ENCODE assay signal across 23 cellular contexts in the genomic region with DNA sequence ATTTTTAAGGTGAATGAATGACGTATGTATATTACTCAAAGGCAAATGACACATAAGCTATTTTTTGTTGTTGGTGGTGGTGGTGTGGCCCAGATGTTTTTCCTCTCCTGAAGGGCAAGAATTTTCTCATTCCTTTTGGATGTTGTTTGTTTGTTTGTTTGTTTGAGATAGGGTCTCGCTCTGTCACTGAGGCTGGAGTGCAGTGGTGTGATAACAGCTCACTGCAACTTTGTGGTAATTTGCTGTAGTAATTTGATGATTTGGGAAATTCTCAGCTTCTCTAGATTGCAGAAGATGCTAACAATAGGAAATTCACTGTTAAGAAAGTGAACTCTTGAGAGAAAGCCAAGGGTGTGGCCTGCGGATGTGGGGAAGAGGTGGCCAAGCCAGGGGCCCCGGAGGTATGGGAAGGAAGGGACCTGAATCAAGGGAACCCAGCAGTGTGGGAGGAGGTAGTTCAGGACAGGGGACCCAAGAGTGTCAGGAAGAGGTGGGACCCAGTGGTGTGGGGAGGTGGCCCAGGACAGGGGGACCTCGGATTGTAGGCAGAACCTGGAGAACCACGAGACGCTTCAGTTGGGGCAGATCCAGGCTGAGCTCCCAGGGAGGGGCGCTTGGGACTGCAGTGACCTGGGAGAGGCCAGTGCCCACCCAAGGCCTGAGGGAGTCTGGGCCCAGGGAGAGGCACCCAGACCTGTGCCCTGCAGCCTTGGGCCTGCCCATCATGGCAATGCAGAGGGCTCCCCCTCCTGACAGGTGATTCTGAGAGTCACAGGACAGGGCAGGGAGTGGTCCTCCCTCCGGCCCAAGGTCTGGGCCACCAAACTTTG. TPM values are rescaled to one million over a fixed set of nuclear protein-coding genes. Genes with fewer than 3 reads are reported as not detected.
DNase-seq lines count a peak whose midpoint lies in the region; ATAC-seq, FAIRE-seq and TF ChIP-seq lines count a peak whose summit lies in the region.
"Had no signal": no experiment of that assay in that cellular context is flagged by ENCODE, and none has a peak within 500 bp of the region (broad histone marks: within the 10 kb centered on the region; RNA-seq: fewer than 3 reads in every experiment).

No MANE protein-coding gene starts in this region.

- H3K27ac ChIP-seq in GM12878 (ENCODE audit: control insufficient read depth, insufficient read depth) (no peak overlapping the region), upper lobe of right lung (no peak overlapping the region)
- H3K27ac ChIP-seq: ovary, tibial nerve had no signal

- peaks cover 15% of the 10 kb centered on the region for H3K27me3 Mint-ChIP-seq in activated naive CD4-positive, alpha-beta T cell treated with anti-CD3 and anti-CD28 coated beads, Interleukin-2, amount 10 ng/mL, durations not matched to agents 7 days and 5 days

- H3K27me3 ChIP-seq in GM12878 (replicated peaks in 1 of 2; ENCODE audit: control insufficient read depth in 2 of 2, insufficient read depth in 2 of 2, low read length in 1 of 2) (peaks cover 0 to 1% of the 10 kb centered on the region in 2 experiments; a peak in 2 of 4 replicates), upper lobe of right lung (no peaks in the 10 kb centered on the region)
- H3K27me3 ChIP-seq: breast epithelium, ovary, tibial nerve had no signal

- H3K27ac Mint-ChIP-seq in activated naive CD4-positive, alpha-beta T cell treated with anti-CD3 and anti-CD28 coated beads, Interleukin-2, amount 10 ng/mL, durations not matched to agents 7 days and 5 days: peak overlapping the region; percentile 50
- H3K27ac Mint-ChIP-seq: CD8-positive, alpha-beta memory T cell had no signal

- H3K79me2 ChIP-seq in GM12878 (ENCODE audit: control insufficient read depth, insufficient read depth, low read length): no peaks in the 10 kb centered on the region

- DNase-seq in activated naive CD4-positive, alpha-beta T cell treated with anti-CD3 and anti-CD28 coated beads, Interleukin-2, amount 10 ng/mL, durations not matched to agents 7 days and 5 days: no peak
- DNase-seq in activated naive CD4-positive, alpha-beta T cell treated with Interleukin-2 at 50 U/mL for 16 hours: no peak
- DNase-seq in GM12878 (ENCODE audit: low read depth, low spot score) (no peak), left colon (peak in 1 of 2 donors; percentile 45), upper lobe of right lung (no peak), 8988T (no peak), DMS114 treated with DMSO at 0.1 percent for 48 hours (lab: John Stamatoyannopoulos, UW; ENCODE audit: unreplicated experiment) (no peak)
- no peak for DNase-seq in stimulated activated naive CD4-positive, alpha-beta T cell (lab: John Stamatoyannopoulos, UW)
- DNase-seq: ACHN; activated T-cell treated with anti-CD3 and anti-CD28 coated beads, Interleukin-2, amount 50 U/mL, for 48 hours; CD8-positive, alpha-beta memory T cell; effector CD8-positive, alpha-beta T cell; hippocampal formation; NCI-H1930; NCI-H510A; ovary; T1000 had no signal

- TF ChIP-seq POLR2A in GM12878 (IDR thresholded peaks at IDR 0.05; ENCODE audit: low read depth, low read length): no peak

- no TSS peak for BruUV-seq in GM12878 (replicated peaks; lab: Mats Ljungman, UMichigan)

- TF ChIP-seq CTCF in GM12878 (IDR thresholded peaks at IDR 0.05 in 2 of 3, conservative IDR thresholded peaks at IDR 0.05 in 1 of 3; ENCODE audit: control insufficient read depth in 2 of 3, extremely low read depth in 1 of 3, insufficient read depth in 1 of 3, low read depth in 3 of 3, low read length in 3 of 3): no peak
- TF ChIP-seq CTCF in upper lobe of right lung (IDR thresholded peaks at IDR 0.05): no peak

- 42% methylated on average over 9 of the region's 9 CpGs for WGBS in GM12878 (ENCODE audit: insufficient coverage, insufficient replicate concordance, low lambda C conversion rate, missing lambda C conversion rate)

- no peak overlapping the region for H2AFZ ChIP-seq in GM12878 (ENCODE audit: control insufficient read depth, low read depth, low read length)

- POLR2A ChIA-PET in GM12878 (lab: Charles Lee): no interaction called here

- no peak overlapping the region for H3K4me2 ChIP-seq in GM12878 (ENCODE audit: control insufficient read depth, insufficient read depth)
- H3K4me2 ChIP-seq: smooth muscle cell had no signal

- RAD21 ChIA-PET in GM12878 (lab: Charles Lee; ENCODE audit: unreplicated experiment): no interaction called here

- H3K9ac ChIP-seq in GM12878 (ENCODE audit: control insufficient read depth, insufficient read depth, low read length): no peak overlapping the region

- no peaks in the 10 kb centered on the region for H3K36me3 Mint-ChIP-seq in activated naive CD4-positive, alpha-beta T cell treated with anti-CD3 and anti-CD28 coated beads, Interleukin-2, amount 10 ng/mL, durations not matched to agents 7 days and 5 days
- H3K36me3 Mint-ChIP-seq: CD8-positive, alpha-beta memory T cell had no signal

- CTCF ChIA-PET in activated naive CD4-positive, alpha-beta T cell treated with anti-CD3 and anti-CD28 coated beads, Interleukin-2, amount 10 ng/mL, durations not matched to agents 7 days and 5 days (lab: Charles Lee): no interaction called here
- CTCF ChIA-PET in GM12878 (lab: Yijun Ruan, JAX): interaction anchor here (0.8 to 1.5 kb wide), 2 partner anchors 15 to 18 kb away, joined by 3 to 4 read pairs; no protein-coding TSS in a partner anchor

- H3K4me3 Mint-ChIP-seq in activated naive CD4-positive, alpha-beta T cell treated with anti-CD3 and anti-CD28 coated beads, Interleukin-2, amount 10 ng/mL, durations not matched to agents 7 days and 5 days: no peak overlapping the region
- H3K4me3 Mint-ChIP-seq: CD8-positive, alpha-beta memory T cell had no signal

- H3K4me3 ChIP-seq in GM12878 (no peak overlapping the region), upper lobe of right lung (no peak overlapping the region)
- H3K4me3 ChIP-seq: breast epithelium, ovary, smooth muscle cell, tibial nerve had no signal

- in situ Hi-C loops in GM12878 (cut with MboI): no loop called here

- TF ChIP-seq RAD21 in GM12878 (IDR thresholded peaks at IDR 0.05; ENCODE audit: insufficient read depth, low read depth, low read length): no peak

- no peak for FAIRE-seq in GM12878 (lab: Jason Lieb, UNC)
- FAIRE-seq: GM12891 had no signal

- SMC1A ChIA-PET in GM12878 (lab: Charles Lee; ENCODE audit: uncharacterized antibody, unreplicated experiment): interaction anchor here (1.0 kb wide), 1 partner anchor 26 kb away, joined by 3 read pairs; no protein-coding TSS in a partner anchor

- H3K4me1 ChIP-seq in GM12878 (ENCODE audit: control insufficient read depth, insufficient read depth, low read length) (no peaks in the 10 kb centered on the region), upper lobe of right lung (peaks cover 3% of the 10 kb centered on the region)

- no peaks in the 10 kb centered on the region for H3K9me3 Mint-ChIP-seq in activated naive CD4-positive, alpha-beta T cell treated with anti-CD3 and anti-CD28 coated beads, Interleukin-2, amount 10 ng/mL, durations not matched to agents 7 days and 5 days
- H3K9me3 Mint-ChIP-seq: CD8-positive, alpha-beta memory T cell had no signal

- H3K4me1 Mint-ChIP-seq in activated naive CD4-positive, alpha-beta T cell treated with anti-CD3 and anti-CD28 coated beads, Interleukin-2, amount 10 ng/mL, durations not matched to agents 7 days and 5 days: peaks cover 19% of the 10 kb centered on the region

- TF ChIP-seq EP300 in GM12878 (IDR thresholded peaks at IDR 0.05; ENCODE audit: borderline replicate concordance in 1 of 2, control insufficient read depth in 1 of 2, low read depth in 2 of 2, low read length in 2 of 2): no peak

- intact Hi-C loops in GM12878 (cut with micrococcal nuclease; ENCODE audit: unreplicated experiment) (no loop called here), left colon (cut with DNase I, micrococcal nuclease) (no loop called here), upper lobe of right lung (cut with DNase I) (no loop called here)

- no peaks in the 10 kb centered on the region for H4K20me1 ChIP-seq in GM12878 (ENCODE audit: control insufficient read depth, insufficient read depth)

- peak; percentile 37; the same call in 1 of the 3 replicates for ATAC-seq in GM12878
- ATAC-seq in left colon: peak; percentile 73
- peak; percentile 25 for ATAC-seq in upper lobe of right lung

- no peaks in the 10 kb centered on the region for H3K9me3 ChIP-seq in GM12878 (replicated peaks; ENCODE audit: control insufficient read depth, insufficient read depth, low read length)
- no peaks in the 10 kb centered on the region for H3K9me3 ChIP-seq in upper lobe of right lung
- H3K9me3 ChIP-seq: breast epithelium, ovary, tibial nerve had no signal

- H3K36me3 ChIP-seq in GM12878 (ENCODE audit: control insufficient read depth in 2 of 2, insufficient read depth in 2 of 2, low read length in 1 of 2) (no peaks in the 10 kb centered on the region), upper lobe of right lung (no peaks in the 10 kb centered on the region)
- H3K36me3 ChIP-seq: breast epithelium, ovary, tibial nerve had no signal

RNA-seq across cellular contexts. Expression of gene LCN2, which starts 5.6 kb away (rescaled TPM):
- not detected in 2 replicates for total RNA-seq in GM12878 (2013; cell fraction: nucleolus; rRNA removed)
- not detected in 2 replicates for total RNA-seq in GM12878 (2014; rRNA removed)
- not detected in 2 replicates for total RNA-seq in GM12878 (2014; rRNA removed; fragmentation: Illumina TruSeq; extraction: Trizol)
- not detected in 2 replicates for total RNA-seq in GM12878 (2021)
- not detected for polyA plus RNA-seq in GM12878 (2011; ENCODE audit: low read depth)
- polyA plus RNA-seq in GM12878 (2011; rRNA removed): not detected in 2 replicates
- polyA plus RNA-seq in GM12878 (2011; cell fraction: cytosol; rRNA removed): not detected in 2 replicates
- polyA plus RNA-seq in GM12878 (2011; cell fraction: nucleus; rRNA removed): not detected in 2 replicates
- polyA plus RNA-seq in GM12878 (2012): not detected in 2 replicates
- not detected in 2 replicates for polyA plus RNA-seq in GM12878 (2014; fragmentation: Illumina TruSeq; extraction: Trizol)
- not detected for polyA plus RNA-seq in GM12878 (2014; fragmentation: Nextera tagmentation; extraction: Ambion mirVana)
- not detected in 2 replicates for polyA plus RNA-seq in GM12878 (2014; rRNA removed)
- not detected for polyA plus RNA-seq in GM12878 (2016; fragmentation: Nextera tagmentation; extraction: Ambion mirVana)
- not detected in 2 replicates for polyA minus RNA-seq in GM12878 (2011; rRNA and poly(A)+ RNA removed)
- polyA minus RNA-seq in GM12878 (2011; cell fraction: cytosol; rRNA and poly(A)+ RNA removed): not detected in 2 replicates
- polyA minus RNA-seq in GM12878 (2011; cell fraction: nucleus; rRNA and poly(A)+ RNA removed): not detected in 2 replicates
- 100 to 1,000 TPM in 1 of 2 donors, 10 to 100 TPM in 1; 12.3 to 358 TPM for total RNA-seq in left colon
- 14.3 TPM for total RNA-seq in upper lobe of right lung
- total RNA-seq: CD8-positive, alpha-beta memory T cell; fibroblast of lung; SK-MEL-5; smooth muscle cell; tibial nerve had no signal
- polyA plus RNA-seq: CD8-positive, alpha-beta memory T cell; fibroblast of lung; smooth muscle cell had no signal

RNA-seq across cellular contexts. Expression of gene PTGES2, which starts 16.1 kb away (rescaled TPM):
- total RNA-seq in GM12878 (2013; cell fraction: nucleolus; rRNA removed): 116 TPM in 2 replicates
- total RNA-seq in GM12878 (2014; rRNA removed) (127 and 141 TPM in 2 replicates), GM12878 (2014; rRNA removed; fragmentation: Illumina TruSeq; extraction: Trizol) (45.8 and 57.9 TPM in 2 replicates), GM12878 (2021) (99.5 and 106 TPM in 2 replicates), left colon (100 to 1,000 TPM in 1 of 2 donors, 10 to 100 TPM in 1; 84.2 to 113 TPM), upper lobe of right lung (35.1 TPM)
- polyA plus RNA-seq in GM12878 (2011; ENCODE audit: low read depth): 19.0 TPM
- polyA plus RNA-seq in GM12878 (2011; rRNA removed) (54.8 and 98.8 TPM in 2 replicates), GM12878 (2014; fragmentation: Illumina TruSeq; extraction: Trizol) (34.3 and 59.9 TPM in 2 replicates), GM12878 (2014; fragmentation: Nextera tagmentation; extraction: Ambion mirVana) (1 to 10 TPM; 2.1 to 7.0 TPM), GM12878 (2014; rRNA removed) (107 and 125 TPM in 2 replicates), GM12878 (2016; fragmentation: Nextera tagmentation; extraction: Ambion mirVana) (100 to 1,000 TPM; 114 to 131 TPM)
- polyA plus RNA-seq in GM12878 (2011; cell fraction: cytosol; rRNA removed): 104 and 167 TPM in 2 replicates
- polyA plus RNA-seq in GM12878 (2011; cell fraction: nucleus; rRNA removed): 214 and 242 TPM in 2 replicates
- 37.4 and 47.3 TPM in 2 replicates for polyA plus RNA-seq in GM12878 (2012)
- polyA minus RNA-seq in GM12878 (2011; rRNA and poly(A)+ RNA removed): 67.9 and 113 TPM in 2 replicates
- polyA minus RNA-seq in GM12878 (2011; cell fraction: cytosol; rRNA and poly(A)+ RNA removed): 32.5 and 41.4 TPM in 2 replicates
- polyA minus RNA-seq in GM12878 (2011; cell fraction: nucleus; rRNA and poly(A)+ RNA removed): 42.6 and 74.1 TPM in 2 replicates

RNA-seq across cellular contexts. Expression of gene BBLN, which starts 16.4 kb away (rescaled TPM):
- total RNA-seq in GM12878 (2013; cell fraction: nucleolus; rRNA removed): 10.9 and 11.9 TPM in 2 replicates
- total RNA-seq in GM12878 (2014; rRNA removed): 184 and 194 TPM in 2 replicates
- 24.1 and 32.2 TPM in 2 replicates for total RNA-seq in GM12878 (2014; rRNA removed; fragmentation: Illumina TruSeq; extraction: Trizol)
- total RNA-seq in GM12878 (2021): 96.5 and 102 TPM in 2 replicates
- polyA plus RNA-seq in GM12878 (2011; ENCODE audit: low read depth): 23.4 TPM
- polyA plus RNA-seq in GM12878 (2011; rRNA removed): 13.2 and 36.5 TPM in 2 replicates
- 104 and 158 TPM in 2 replicates for polyA plus RNA-seq in GM12878 (2011; cell fraction: cytosol; rRNA removed)
- 60.6 and 65.1 TPM in 2 replicates for polyA plus RNA-seq in GM12878 (2011; cell fraction: nucleus; rRNA removed)
- 89.0 and 104 TPM in 2 replicates for polyA plus RNA-seq in GM12878 (2012)
- 2.9 and 11.3 TPM in 2 replicates for polyA plus RNA-seq in GM12878 (2014; fragmentation: Illumina TruSeq; extraction: Trizol)
- 10 to 100 TPM in 1 of 2 experiments, 1 to 10 TPM in 1; 3.8 to 13.5 TPM for polyA plus RNA-seq in GM12878 (2014; fragmentation: Nextera tagmentation; extraction: Ambion mirVana)
- polyA plus RNA-seq in GM12878 (2014; rRNA removed): 155 and 163 TPM in 2 replicates
- 100 to 1,000 TPM in 1 of 2 experiments, 10 to 100 TPM in 1; 95.9 to 115 TPM for polyA plus RNA-seq in GM12878 (2016; fragmentation: Nextera tagmentation; extraction: Ambion mirVana)
- polyA minus RNA-seq in GM12878 (2011; rRNA and poly(A)+ RNA removed): 5.5 and 32.3 TPM in 2 replicates
- polyA minus RNA-seq in GM12878 (2011; cell fraction: cytosol; rRNA and poly(A)+ RNA removed): 34.6 and 49.3 TPM in 2 replicates
- 11.5 and 15.9 TPM in 2 replicates for polyA minus RNA-seq in GM12878 (2011; cell fraction: nucleus; rRNA and poly(A)+ RNA removed)
- 10 to 100 TPM; 35.6 to 50.5 TPM for total RNA-seq in left colon
- total RNA-seq in upper lobe of right lung: 39.0 TPM

RNA-seq across cellular contexts. Expression of gene CIZ1, which starts 47.7 kb away (rescaled TPM):
- total RNA-seq in GM12878 (2013; cell fraction: nucleolus; rRNA removed): 64.3 and 68.7 TPM in 2 replicates
- total RNA-seq in GM12878 (2014; rRNA removed): 24.1 and 27.6 TPM in 2 replicates
- total RNA-seq in GM12878 (2014; rRNA removed; fragmentation: Illumina TruSeq; extraction: Trizol): 13.9 and 16.3 TPM in 2 replicates
- total RNA-seq in GM12878 (2021): 90.3 and 91.6 TPM in 2 replicates
- 33.9 TPM for polyA plus RNA-seq in GM12878 (2011; ENCODE audit: low read depth)
- 15.8 and 30.3 TPM in 2 replicates for polyA plus RNA-seq in GM12878 (2011; rRNA removed)
- polyA plus RNA-seq in GM12878 (2011; cell fraction: cytosol; rRNA removed): 33.4 and 34.8 TPM in 2 replicates
- polyA plus RNA-seq in GM12878 (2011; cell fraction: nucleus; rRNA removed): 88.1 and 100 TPM in 2 replicates
- 59.8 and 65.6 TPM in 2 replicates for polyA plus RNA-seq in GM12878 (2012)
- polyA plus RNA-seq in GM12878 (2014; fragmentation: Illumina TruSeq; extraction: Trizol): 43.0 and 58.7 TPM in 2 replicates
- polyA plus RNA-seq in GM12878 (2014; fragmentation: Nextera tagmentation; extraction: Ambion mirVana): 1 to 10 TPM; 1.8 to 5.0 TPM
- polyA plus RNA-seq in GM12878 (2014; rRNA removed): 40.6 and 49.2 TPM in 2 replicates
- polyA plus RNA-seq in GM12878 (2016; fragmentation: Nextera tagmentation; extraction: Ambion mirVana): 10 to 100 TPM; 57.9 to 62.3 TPM
- 17.7 and 33.5 TPM in 2 replicates for polyA minus RNA-seq in GM12878 (2011; rRNA and poly(A)+ RNA removed)
- polyA minus RNA-seq in GM12878 (2011; cell fraction: cytosol; rRNA and poly(A)+ RNA removed): 18.4 and 22.6 TPM in 2 replicates
- polyA minus RNA-seq in GM12878 (2011; cell fraction: nucleus; rRNA and poly(A)+ RNA removed): 10.5 and 18.7 TPM in 2 replicates
- total RNA-seq in left colon: 100 to 1,000 TPM in 1 of 2 donors, 10 to 100 TPM in 1; 88.9 to 103 TPM
- 107 TPM for total RNA-seq in upper lobe of right lung

RNA-seq across cellular contexts. Expression of gene DNM1, which starts 59.6 kb away (rescaled TPM):
- total RNA-seq in GM12878 (2013; cell fraction: nucleolus; rRNA removed): 22.4 and 23.7 TPM in 2 replicates
- total RNA-seq in GM12878 (2014; rRNA removed): 0.06 TPM in 1 of 2 replicates, not detected in the other
- total RNA-seq in GM12878 (2014; rRNA removed; fragmentation: Illumina TruSeq; extraction: Trizol): not detected in 2 replicates
- total RNA-seq in GM12878 (2021): 0.21 and 0.67 TPM in 2 replicates
- polyA plus RNA-seq in GM12878 (2011; ENCODE audit: low read depth): not detected
- polyA plus RNA-seq in GM12878 (2011; rRNA removed): 0.06 and 0.19 TPM in 2 replicates
- 0.04 and 0.10 TPM in 2 replicates for polyA plus RNA-seq in GM12878 (2011; cell fraction: cytosol; rRNA removed)
- 0.80 and 1.3 TPM in 2 replicates for polyA plus RNA-seq in GM12878 (2011; cell fraction: nucleus; rRNA removed)
- 0.52 and 0.89 TPM in 2 replicates for polyA plus RNA-seq in GM12878 (2012)
- 0.07 TPM in 1 of 2 replicates, not detected in the other for polyA plus RNA-seq in GM12878 (2014; fragmentation: Illumina TruSeq; extraction: Trizol)
- not detected for polyA plus RNA-seq in GM12878 (2014; fragmentation: Nextera tagmentation; extraction: Ambion mirVana)
- polyA plus RNA-seq in GM12878 (2014; rRNA removed): 0.18 and 0.29 TPM in 2 replicates
- polyA plus RNA-seq in GM12878 (2016; fragmentation: Nextera tagmentation; extraction: Ambion mirVana): under 1 TPM; 0.09 to 0.28 TPM
- 0.62 and 1.2 TPM in 2 replicates for polyA minus RNA-seq in GM12878 (2011; rRNA and poly(A)+ RNA removed)
- polyA minus RNA-seq in GM12878 (2011; cell fraction: cytosol; rRNA and poly(A)+ RNA removed): not detected in 2 replicates
- 0.48 and 1.6 TPM in 2 replicates for polyA minus RNA-seq in GM12878 (2011; cell fraction: nucleus; rRNA and poly(A)+ RNA removed)
- 1 to 10 TPM; 3.8 to 7.8 TPM for total RNA-seq in left colon
- 5.2 TPM for total RNA-seq in upper lobe of right lung

Comparison
In these comparisons a context has a peak if more than half of its experiments do, and no peak if none do; other contexts are left out.
1. RNA of gene LCN2, which starts 5.6 kb away (total RNA-seq): 12.3 to 358 TPM in left colon and 14.3 TPM in upper lobe of right lung (single experiment); not detected in GM12878; every median in the first group is over 10 times any median in the second.
2. Peak in every context shown above with its lines, with median percentiles within 50 percentile points of each other: ATAC-seq.